In the genomic region with DNA sequence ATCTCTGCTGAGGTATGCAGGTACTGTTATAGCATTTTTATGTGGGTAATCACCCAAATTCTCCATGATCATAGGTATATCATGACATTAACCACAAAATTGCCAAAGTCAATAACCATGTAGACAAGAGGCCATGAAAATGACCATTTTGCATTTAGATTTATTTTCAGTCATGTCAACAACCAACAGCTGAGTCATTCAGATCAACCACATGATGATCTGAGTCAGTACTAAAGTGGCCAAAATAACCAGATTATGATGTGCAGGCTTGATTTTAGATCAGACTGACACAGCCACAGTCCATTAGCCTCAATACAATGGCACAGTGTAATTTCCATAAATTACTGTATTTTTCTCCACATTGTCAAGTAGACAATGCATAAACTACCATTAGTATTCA, we compare ENCODE assay signal across 9 cellular contexts.
A peak's percentile ranks its signal among the peaks of the same experiment; 100 is the strongest.
DNase-seq lines count a peak whose midpoint lies in the region; ATAC-seq and TF ChIP-seq lines count a peak whose summit lies in the region.
"Had no signal": no experiment of that assay in that cellular context is flagged by ENCODE, and none has a peak within 500 bp of the region (broad histone marks: within the 10 kb centered on the region; RNA-seq: fewer than 3 reads in every experiment).

No MANE protein-coding gene starts in this region.

- no peak overlapping the region for H3K9ac ChIP-seq in smooth muscle cell (ENCODE audit: low read depth)

- no peaks in the 10 kb centered on the region for H3K9me3 Mint-ChIP-seq in activated T-helper 17 cell treated with anti-CD3 and anti-CD28 coated beads, Interleukin-2, amount 50 U/mL, for 72 hours
- H3K9me3 Mint-ChIP-seq in activated CD4-positive, alpha-beta T cell treated with anti-CD3 and anti-CD28 coated beads for 36 hours (ENCODE audit: low read depth): no peaks in the 10 kb centered on the region

- H2AFZ ChIP-seq in smooth muscle cell (ENCODE audit: low read depth): no peak overlapping the region

- CTCF ChIA-PET in activated CD4-positive, alpha-beta T cell treated with anti-CD3 and anti-CD28 coated beads for 36 hours (lab: Charles Lee): no interaction called here

- no peaks in the 10 kb centered on the region for H3K36me3 ChIP-seq in smooth muscle cell (ENCODE audit: low read depth)

- peak overlapping the region; percentile 21 for H3K27ac ChIP-seq in smooth muscle cell (ENCODE audit: low read depth)

- H3K27ac Mint-ChIP-seq in activated T-helper 17 cell treated with anti-CD3 and anti-CD28 coated beads, Interleukin-2, amount 50 U/mL, for 72 hours: no peak overlapping the region
- no peak overlapping the region for H3K27ac Mint-ChIP-seq in activated CD4-positive, alpha-beta T cell treated with anti-CD3 and anti-CD28 coated beads for 36 hours

- H3K4me1 Mint-ChIP-seq in activated T-helper 17 cell treated with anti-CD3 and anti-CD28 coated beads, Interleukin-2, amount 50 U/mL, for 72 hours: no peaks in the 10 kb centered on the region
- H3K4me1 Mint-ChIP-seq in activated CD4-positive, alpha-beta T cell treated with anti-CD3 and anti-CD28 coated beads for 36 hours: no peaks in the 10 kb centered on the region

- H3K4me2 ChIP-seq in smooth muscle cell: no peak overlapping the region

- no peak overlapping the region for H3K4me3 Mint-ChIP-seq in activated T-helper 17 cell treated with anti-CD3 and anti-CD28 coated beads, Interleukin-2, amount 50 U/mL, for 72 hours
- no peak overlapping the region for H3K4me3 Mint-ChIP-seq in activated CD4-positive, alpha-beta T cell treated with anti-CD3 and anti-CD28 coated beads for 36 hours

- no peaks in the 10 kb centered on the region for H3K4me1 ChIP-seq in smooth muscle cell (ENCODE audit: low read depth)

- H4K20me1 ChIP-seq in smooth muscle cell (ENCODE audit: low read depth): no peaks in the 10 kb centered on the region

- DNase-seq in smooth muscle cell (lab: John Stamatoyannopoulos, UW; ENCODE audit: unreplicated experiment) (no peak), SKM-1 (lab: John Stamatoyannopoulos, UW; ENCODE audit: unreplicated experiment) (no peak), hepatic stellate cell (ENCODE audit: low spot score) (no peak)
- no peak for DNase-seq in activated CD4-positive, alpha-beta T cell treated with anti-CD3 and anti-CD28 coated beads for 36 hours
- DNase-seq: Right ventricle myocardium superior had no signal

- H3F3A ChIP-seq in smooth muscle cell (ENCODE audit: low read depth): no peaks in the 10 kb centered on the region

- intact Hi-C loops in activated CD4-positive, alpha-beta T cell treated with anti-CD3 and anti-CD28 coated beads for 36 hours (cut with DNase I, micrococcal nuclease): loop anchor here in 1 of 2 experiments (5.0 kb wide), 1 partner anchor 247 kb away; no protein-coding TSS in a partner anchor

- H3K36me3 Mint-ChIP-seq in activated T-helper 17 cell treated with anti-CD3 and anti-CD28 coated beads, Interleukin-2, amount 50 U/mL, for 72 hours (ENCODE audit: low read depth): no peaks in the 10 kb centered on the region
- H3K36me3 Mint-ChIP-seq in activated CD4-positive, alpha-beta T cell treated with anti-CD3 and anti-CD28 coated beads for 36 hours (ENCODE audit: low read depth): no peaks in the 10 kb centered on the region

- POLR2A ChIA-PET in activated CD4-positive, alpha-beta T cell treated with anti-CD3 and anti-CD28 coated beads for 36 hours (lab: Charles Lee): no interaction called here

- ATAC-seq in GM19328 (IDR thresholded peaks at IDR 0.05; ENCODE audit: unreplicated experiment): peak; percentile 85
- ATAC-seq in HG02938 (IDR thresholded peaks at IDR 0.05; ENCODE audit: unreplicated experiment): peak; percentile 96
- peak; percentile 28 for ATAC-seq in activated T-helper 17 cell treated with anti-CD3 and anti-CD28 coated beads, Interleukin-2, amount 50 U/mL, for 72 hours (replicated peaks)
- ATAC-seq in activated CD4-positive, alpha-beta T cell treated with anti-CD3 and anti-CD28 coated beads for 36 hours: no peak
- ATAC-seq: HCT116 had no signal

- H3K27me3 ChIP-seq in smooth muscle cell (ENCODE audit: low read depth): no peaks in the 10 kb centered on the region

- H3K4me3 ChIP-seq in smooth muscle cell: no peak overlapping the region

- H3K79me2 ChIP-seq in smooth muscle cell (ENCODE audit: low read depth): no peaks in the 10 kb centered on the region

- TF ChIP-seq CTCF in smooth muscle cell (IDR thresholded peaks at IDR 0.05; ENCODE audit: borderline replicate concordance, insufficient read depth, poor library complexity, severe bottlenecking): no peak

- H3K9me3 ChIP-seq in smooth muscle cell (replicated peaks; ENCODE audit: low read depth): no peaks in the 10 kb centered on the region

- no peaks in the 10 kb centered on the region for H3K27me3 Mint-ChIP-seq in activated T-helper 17 cell treated with anti-CD3 and anti-CD28 coated beads, Interleukin-2, amount 50 U/mL, for 72 hours
- peaks cover 2% of the 10 kb centered on the region for H3K27me3 Mint-ChIP-seq in activated CD4-positive, alpha-beta T cell treated with anti-CD3 and anti-CD28 coated beads for 36 hours
